In genomic region chr17:5861849-5862248, GRCh38 we compare ENCODE assay signal across 15 cellular contexts.
DNase-seq lines count a peak whose midpoint lies in the region; ATAC-seq and TF ChIP-seq lines count a peak whose summit lies in the region.
"Had no signal": no experiment of that assay in that cellular context is flagged by ENCODE, and none has a peak within 500 bp of the region (broad histone marks: within the 10 kb centered on the region; RNA-seq: fewer than 3 reads in every experiment).

No MANE protein-coding gene starts in this region.

- no peak overlapping the region for H2AK5ac ChIP-seq in IMR-90 (ENCODE audit: low read depth, low read length)

- no peak overlapping the region for H2BK15ac ChIP-seq in IMR-90 (ENCODE audit: low read depth, low read length)

- no peak overlapping the region for H3K23ac ChIP-seq in IMR-90 (ENCODE audit: low read depth, low read length)

- H3K27ac ChIP-seq in SK-N-SH (ENCODE audit: low read depth in 2 of 2, low read length in 1 of 2) (no peak overlapping the region), IMR-90 (ENCODE audit: insufficient read depth, low read length) (no peak overlapping the region), osteoblast (ENCODE audit: low read depth, low read length) (no peak overlapping the region)
- H3K27ac ChIP-seq: C4-2B, GM23248 had no signal

- no peaks in the 10 kb centered on the region for H3K9me3 ChIP-seq in SK-N-SH
- H3K9me3 ChIP-seq in IMR-90 (ENCODE audit: control insufficient read depth, insufficient read depth, low read length): no peaks in the 10 kb centered on the region
- H3K9me3 ChIP-seq in osteoblast (ENCODE audit: low read depth, low read length): no peaks in the 10 kb centered on the region
- H3K9me3 ChIP-seq: BE2C had no signal

- no peak overlapping the region for H4K8ac ChIP-seq in IMR-90 (ENCODE audit: low read depth in 2 of 2, low read length in 2 of 2)

- H3K36me3 ChIP-seq in SK-N-SH (replicated peaks in 1 of 2; ENCODE audit: control insufficient read depth in 1 of 2, insufficient read depth in 2 of 2, low read length in 1 of 2): no peaks in the 10 kb centered on the region
- no peaks in the 10 kb centered on the region for H3K36me3 ChIP-seq in IMR-90 (ENCODE audit: control insufficient read depth, insufficient read depth, low read length)
- H3K36me3 ChIP-seq in osteoblast (ENCODE audit: insufficient read depth, low read length): no peaks in the 10 kb centered on the region
- H3K36me3 ChIP-seq: BE2C had no signal

- POLR2A ChIA-PET in SK-N-SH (lab: Yijun Ruan, JAX): no interaction called here
- POLR2A ChIA-PET in IMR-90 (lab: Charles Lee; ENCODE audit: unreplicated experiment): no interaction called here

- H3K79me2 ChIP-seq in SK-N-SH (ENCODE audit: insufficient read depth): no peaks in the 10 kb centered on the region
- no peaks in the 10 kb centered on the region for H3K79me2 ChIP-seq in osteoblast (ENCODE audit: insufficient read depth, low read length)

- no peak overlapping the region for H4K91ac ChIP-seq in IMR-90 (ENCODE audit: insufficient read depth, low read depth, low read length)

- H3K9me2 ChIP-seq in SK-N-SH: no peaks in the 10 kb centered on the region

- 8% methylated on average over 4 of the region's 4 CpGs for WGBS in SK-N-SH (ENCODE audit: low lambda C conversion rate)
- 17% methylated on average over 1 of the region's 4 CpGs; no CpG with 5 or more reads in 1 of the 2 experiments for WGBS in IMR-90 (ENCODE audit: extremely low coverage in 2 of 2, insufficient read length in 1 of 2), 2 experiments

- no peak overlapping the region for H3K14ac ChIP-seq in IMR-90 (replicated peaks; ENCODE audit: low read depth, low read length)

- no peak for TF ChIP-seq POLR2A in IMR-90 (IDR thresholded peaks at IDR 0.05; ENCODE audit: low read depth, low read length)

- H2BK5ac ChIP-seq in IMR-90 (ENCODE audit: low read depth, low read length, poor library complexity, severe bottlenecking): no peak overlapping the region

- intact Hi-C loops in IMR-90 (cut with micrococcal nuclease): no loop called here

- DNase-seq in SK-N-SH (no peak), IMR-90 (no peak), dermis blood vessel endothelial cell (peak; percentile 12), osteoblast (ENCODE audit: insufficient read length, low spot score, missing footprints) (peak; percentile 66), hepatic stellate cell (ENCODE audit: low spot score) (no peak), nucleus accumbens (lab: John Stamatoyannopoulos, UW) (no peak)
- DNase-seq: 8988T; BE2C; CD4-positive, alpha-beta memory T cell; DND-41; GF-D8; GM23248 had no signal

- H3K4ac ChIP-seq in IMR-90 (ENCODE audit: low read depth, low read length): no peak overlapping the region

- dilution Hi-C loops in IMR-90 (cut with HindIII; ENCODE audit: low sequenced_read_pairs, unreplicated experiment): no loop called here

- no peak overlapping the region for H3K9ac ChIP-seq in SK-N-SH
- H3K9ac ChIP-seq in IMR-90 (ENCODE audit: low read depth, low read length): no peak overlapping the region
- H3K9ac ChIP-seq: GM23248 had no signal

- in situ Hi-C loops in IMR-90 (cut with MboI; ENCODE audit: low sequenced_read_pairs): no loop called here

- no peak overlapping the region for H2BK120ac ChIP-seq in IMR-90 (ENCODE audit: low read depth, low read length)

- no peak for TF ChIP-seq RAD21 in SK-N-SH (IDR thresholded peaks at IDR 0.05; ENCODE audit: low read length)
- TF ChIP-seq RAD21 in IMR-90 (IDR thresholded peaks at IDR 0.05; ENCODE audit: low read length): no peak

- ATAC-seq in SK-N-SH treated with all-trans-retinoic acid at 6 μM for 48 hours (no peak), IMR-90 (ENCODE audit: low read depth) (no peak), GM21576 (IDR thresholded peaks at IDR 0.05; ENCODE audit: unreplicated experiment) (no peak)

- H3K79me1 ChIP-seq in IMR-90 (ENCODE audit: low read depth in 1 of 2, low read length in 2 of 2): no peaks in the 10 kb centered on the region

- H3K4me1 ChIP-seq in SK-N-SH (ENCODE audit: control insufficient read depth in 1 of 2, insufficient read depth in 2 of 2, low read depth in 1 of 2, low read length in 1 of 2) (no peaks in the 10 kb centered on the region), IMR-90 (ENCODE audit: control insufficient read depth, insufficient read depth, low read length) (no peaks in the 10 kb centered on the region), osteoblast (ENCODE audit: insufficient read depth, low read length) (no peaks in the 10 kb centered on the region)
- H3K4me1 ChIP-seq: BE2C had no signal

- H2BK20ac ChIP-seq in IMR-90 (ENCODE audit: low read depth, low read length): no peak overlapping the region

- H4K20me1 ChIP-seq in SK-N-SH (ENCODE audit: insufficient read depth): no peaks in the 10 kb centered on the region
- H4K20me1 ChIP-seq in IMR-90 (ENCODE audit: insufficient read depth, low read length): no peaks in the 10 kb centered on the region
- H4K20me1 ChIP-seq in osteoblast (ENCODE audit: insufficient read depth, low read length): no peaks in the 10 kb centered on the region

- no peaks in the 10 kb centered on the region for H3F3A ChIP-seq in SK-N-SH (replicated peaks; ENCODE audit: insufficient read depth)

- CTCF ChIA-PET in SK-N-SH (lab: Yijun Ruan, JAX): no interaction called here
- CTCF ChIA-PET in IMR-90 (lab: Yijun Ruan, JAX): no interaction called here

- no peak overlapping the region for H3K4me2 ChIP-seq in SK-N-SH
- no peak overlapping the region for H3K4me2 ChIP-seq in IMR-90 (ENCODE audit: low read depth, low read length)
- no peak overlapping the region for H3K4me2 ChIP-seq in osteoblast (ENCODE audit: insufficient read depth, low read length)

- H3K9me1 ChIP-seq in IMR-90 (ENCODE audit: insufficient read depth, low read length): no peaks in the 10 kb centered on the region

- no peak overlapping the region for H3K18ac ChIP-seq in IMR-90 (ENCODE audit: low read depth, low read length)

- TF ChIP-seq CTCF in SK-N-SH (IDR thresholded peaks at IDR 0.05): no peak
- TF ChIP-seq CTCF in IMR-90 (conservative IDR thresholded peaks at IDR 0.05; ENCODE audit: low read depth, low read length): no peak
- TF ChIP-seq CTCF in osteoblast (IDR thresholded peaks at IDR 0.05; ENCODE audit: extremely low read depth, low read depth, low read length): no peak

- H2AFZ ChIP-seq in SK-N-SH (ENCODE audit: low read depth): no peak overlapping the region
- H2AFZ ChIP-seq in IMR-90 (replicated peaks; ENCODE audit: low read length, poor library complexity): no peak overlapping the region
- H2AFZ ChIP-seq in osteoblast (ENCODE audit: low read length): no peak overlapping the region
- H2AFZ ChIP-seq: GM23248 had no signal

- peaks cover 27% of the 10 kb centered on the region for H3K27me3 ChIP-seq in SK-N-SH (ENCODE audit: insufficient read depth)
- no peaks in the 10 kb centered on the region; the same call in 1 of the 2 replicates for H3K27me3 ChIP-seq in IMR-90 (ENCODE audit: control insufficient read depth, insufficient read depth, low read length)
- H3K27me3 ChIP-seq in osteoblast (ENCODE audit: insufficient read depth, low read length): no peaks in the 10 kb centered on the region
- H3K27me3 ChIP-seq: BE2C had no signal

- no peak overlapping the region for H2AK9ac ChIP-seq in IMR-90 (replicated peaks; ENCODE audit: low read depth, low read length, poor library complexity)

- H3K56ac ChIP-seq in IMR-90 (ENCODE audit: extremely low read depth, insufficient read depth, low read length): no peak overlapping the region

- no peak overlapping the region for H4K5ac ChIP-seq in IMR-90 (ENCODE audit: low read depth, low read length)

- TF ChIP-seq EP300 in SK-N-SH (IDR thresholded peaks at IDR 0.05; ENCODE audit: borderline replicate concordance in 1 of 2, low read depth in 1 of 2, low read length in 1 of 2): no peak

- BruUV-seq in IMR-90 (replicated peaks; lab: Mats Ljungman, UMichigan): no TSS peak

- H3K4me3 ChIP-seq in SK-N-SH (ENCODE audit: low read depth in 2 of 2, low read length in 1 of 2): no peak overlapping the region
- H3K4me3 ChIP-seq in IMR-90 (ENCODE audit: insufficient read depth, low read depth, low read length): no peak overlapping the region
- H3K4me3 ChIP-seq in osteoblast (ENCODE audit: insufficient read depth, low read length): no peak overlapping the region
- H3K4me3 ChIP-seq: GM23248 had no signal

TF ChIP-seq in SK-N-SH, 30 proteins besides CTCF, POLR2A, EP300 and RAD21:
- TF ChIP-seq RFX5 (IDR thresholded peaks at IDR 0.05; ENCODE audit: low read length): 0 out of 2 replicates have a peak, but pooled peaks have one; percentile 15
- no peak for TF ChIP-seq PBX3 (IDR thresholded peaks at IDR 0.05)
TF ChIP-seq in SK-N-SH: peak in this region for 1.

TF ChIP-seq in SK-N-SH treated with all-trans-retinoic acid at 6 μM for 48 hours, 23 proteins besides CTCF, POLR2A, EP300 and RAD21 (continues in another document):
- TF ChIP-seq RARB (CRISPR knock-in tag; IDR thresholded peaks at IDR 0.05) (no peak), ZNF565 (CRISPR knock-in tag; conservative IDR thresholded peaks at IDR 0.05; ENCODE audit: low read depth) (no peak), CSDC2 (CRISPR knock-in tag; IDR thresholded peaks at IDR 0.05) (no peak), ZNF70 (CRISPR knock-in tag; IDR thresholded peaks at IDR 0.05) (no peak), GLIS3 (CRISPR knock-in tag; IDR thresholded peaks at IDR 0.05) (no peak)

TF ChIP-seq in IMR-90, 13 proteins besides CTCF, POLR2A, EP300 and RAD21:
- TF ChIP-seq MAZ (IDR thresholded peaks at IDR 0.05; ENCODE audit: borderline replicate concordance, low read depth, low read length) (no peak), MAFK (IDR thresholded peaks at IDR 0.05; ENCODE audit: low read depth, low read length) (no peak), RFX5 (IDR thresholded peaks at IDR 0.05; ENCODE audit: low read depth, low read length) (peak; percentile 67; the same call in 1 of the 2 replicates), FOS (IDR thresholded peaks at IDR 0.05; ENCODE audit: low read depth, low read length) (no peak)

Comparison
In these comparisons a context has a peak if more than half of its experiments do, and no peak if none do; other contexts are left out.
1. DNase-seq: peak in dermis blood vessel endothelial cell (single experiment) and osteoblast (single experiment); none in SK-N-SH (single experiment), IMR-90 (single experiment), hepatic stellate cell (single experiment) and nucleus accumbens (0 of 56).